Comparison of ENCODE assay signal across 20 cellular contexts in the genomic region with DNA sequence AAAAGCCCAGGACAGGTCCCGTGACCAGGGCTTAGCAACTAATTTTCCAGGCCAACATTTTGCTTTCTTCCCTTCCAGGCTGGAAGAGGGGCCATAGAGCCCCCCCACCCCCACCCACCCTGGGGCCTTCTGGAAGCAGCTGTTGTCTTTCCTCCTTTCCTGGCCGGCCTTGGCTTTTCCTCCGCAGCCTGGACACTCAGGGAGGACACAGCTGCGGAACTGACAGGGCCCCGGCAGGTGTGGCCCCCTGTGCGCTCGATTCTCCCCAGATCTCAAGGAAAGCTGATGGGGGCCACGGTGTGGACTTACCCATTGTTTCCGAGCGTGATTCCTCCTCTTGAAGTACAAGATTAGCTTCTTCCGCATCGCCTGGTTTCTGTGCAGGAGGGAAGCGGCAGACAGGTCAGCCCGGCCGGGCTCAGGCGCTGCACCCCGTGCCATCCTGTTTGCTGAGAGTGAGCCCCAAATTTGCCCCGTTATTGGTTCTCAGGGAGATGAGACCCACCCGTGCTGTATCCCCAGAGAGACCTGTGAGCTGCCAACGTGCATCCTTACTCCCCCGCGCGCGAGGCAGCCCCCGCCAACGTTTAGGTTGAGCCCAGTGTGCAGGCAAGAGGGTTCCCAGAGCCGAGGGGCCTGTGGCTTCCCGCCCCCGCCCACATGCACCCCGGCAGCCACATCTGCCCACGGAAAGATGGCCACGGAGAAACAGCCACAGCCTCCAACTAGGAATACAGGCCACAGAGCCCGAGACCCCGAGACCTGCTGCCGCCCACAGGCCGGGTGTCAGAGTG.
DNase-seq lines count a peak whose midpoint lies in the region; ATAC-seq and TF ChIP-seq lines count a peak whose summit lies in the region.
"Had no signal": no experiment of that assay in that cellular context is flagged by ENCODE, and none has a peak within 500 bp of the region (broad histone marks: within the 10 kb centered on the region; RNA-seq: fewer than 3 reads in every experiment).

No MANE protein-coding gene starts in this region.

- no peak for TF ChIP-seq POLR2A in gastroesophageal sphincter (IDR thresholded peaks at IDR 0.05)
- TF ChIP-seq POLR2A in gastrocnemius medialis (IDR thresholded peaks at IDR 0.05), result no peak

- H3K4me3 ChIP-seq in SJCRH30 (no peak overlapping the region), gastroesophageal sphincter (no peak overlapping the region), gastrocnemius medialis (no peak overlapping the region)
- H3K4me3 ChIP-seq in CD4-positive, alpha-beta memory T cell (ENCODE audit: low read length in 2 of 2), result no peak overlapping the region
- H3K4me3 ChIP-seq: BLaER1 treated with 17β-estradiol and CSF1 and Interleukin-3, amounts not matched to agents 10 nM and 100 nM; esophagus squamous epithelium; hepatocyte; testis had no signal

- in situ Hi-C loops in gastrocnemius medialis (cut with MboI; ENCODE audit: low sequenced_read_pairs in 4 of 4), result no loop called here

- no peak for ATAC-seq in activated CD4-positive, alpha-beta T cell treated with anti-CD3 and anti-CD28 coated beads for 36 hours
- ATAC-seq in gastroesophageal sphincter, result no peak
- ATAC-seq in gastrocnemius medialis, result no peak
- no peak for ATAC-seq in HG03457 (IDR thresholded peaks at IDR 0.05; ENCODE audit: unreplicated experiment)

- H3K27ac ChIP-seq in SJCRH30 (peak overlapping the region; percentile 47), gastroesophageal sphincter (peak overlapping the region in 3 of 4 donors; percentile 53 to 71 (median 54)), gastrocnemius medialis (peak overlapping the region; percentile 21 to 60 (median 32))
- no peak overlapping the region for H3K27ac ChIP-seq in CD4-positive, alpha-beta memory T cell (ENCODE audit: low read depth, low read length)
- H3K27ac ChIP-seq: hepatocyte had no signal

- TF ChIP-seq CTCF in gastroesophageal sphincter (IDR thresholded peaks at IDR 0.05) (no peak), gastrocnemius medialis (IDR thresholded peaks at IDR 0.05 in 4 of 5, conservative IDR thresholded peaks at IDR 0.05 in 1 of 5) (no peak)

- DNase-seq in activated CD4-positive, alpha-beta T cell treated with anti-CD3 and anti-CD28 coated beads for 36 hours, result peak; percentile 25
- DNase-seq in activated CD4-positive, alpha-beta T cell treated with anti-CD3 and anti-CD28 coated beads for 48 hours, result no peak
- peak; percentile 78 to 86 for DNase-seq in SJCRH30
- no peak for DNase-seq in gastrocnemius medialis
- DNase-seq in CD4-positive, alpha-beta memory T cell, result no peak
- DNase-seq in 8988T, result no peak
- DNase-seq: activated T-cell treated with anti-CD3 and anti-CD28 coated beads, Interleukin-2, amount 50 U/mL, for 4 hours; anterior cingulate cortex; cortex of kidney; DMS79 treated with DMSO at 0.1 percent for 48 hours; esophagus squamous epithelium; kidney glomerular epithelial cell; NCI-H146; NCI-H2227 treated with DMSO at 0.1 percent for 48 hours; SHP77; testis had no signal

- H3K4me1 ChIP-seq in SJCRH30 (peaks cover 31% of the 10 kb centered on the region), gastroesophageal sphincter (peaks cover 0 to 83% (median 12%) of the 10 kb centered on the region in 3 donors), gastrocnemius medialis (peaks cover 20 to 22% of the 10 kb centered on the region in 2 donors)
- peaks cover 10% of the 10 kb centered on the region for H3K4me1 ChIP-seq in CD4-positive, alpha-beta memory T cell (ENCODE audit: insufficient read depth, low read length)

- intact Hi-C loops in activated CD4-positive, alpha-beta T cell treated with anti-CD3 and anti-CD28 coated beads for 36 hours (cut with DNase I, micrococcal nuclease), result no loop called here
- intact Hi-C loops in gastrocnemius medialis (cut with DNase I; ENCODE audit: low total_unique reads), result no loop called here
- intact Hi-C loops in CD4-positive, alpha-beta memory T cell (cut with micrococcal nuclease), result no loop called here

- no peaks in the 10 kb centered on the region for H3K9me3 Mint-ChIP-seq in activated CD4-positive, alpha-beta T cell treated with anti-CD3 and anti-CD28 coated beads for 36 hours (ENCODE audit: low read depth)
- H3K9me3 Mint-ChIP-seq in CD4-positive, alpha-beta memory T cell, result no peaks in the 10 kb centered on the region
- H3K9me3 Mint-ChIP-seq: activated T-cell treated with anti-CD3 and anti-CD28 coated beads, Interleukin-2, amount 50 U/mL, for 4 hours had no signal

- no peak overlapping the region for H3K4me3 Mint-ChIP-seq in activated CD4-positive, alpha-beta T cell treated with anti-CD3 and anti-CD28 coated beads for 36 hours
- H3K4me3 Mint-ChIP-seq in CD4-positive, alpha-beta memory T cell, result no peak overlapping the region
- H3K4me3 Mint-ChIP-seq: activated T-cell treated with anti-CD3 and anti-CD28 coated beads, Interleukin-2, amount 50 U/mL, for 4 hours had no signal

- no peaks in the 10 kb centered on the region for H3K27me3 ChIP-seq in SJCRH30
- H3K27me3 ChIP-seq in gastroesophageal sphincter, result no peaks in the 10 kb centered on the region
- no peaks in the 10 kb centered on the region for H3K27me3 ChIP-seq in gastrocnemius medialis
- H3K27me3 ChIP-seq in CD4-positive, alpha-beta memory T cell (ENCODE audit: insufficient read depth, low read length), result no peaks in the 10 kb centered on the region
- H3K27me3 ChIP-seq: BLaER1 treated with 17β-estradiol and CSF1 and Interleukin-3, amounts not matched to agents 10 nM and 100 nM; esophagus squamous epithelium; hepatocyte; testis had no signal

- no peak overlapping the region for H3K27ac Mint-ChIP-seq in activated CD4-positive, alpha-beta T cell treated with anti-CD3 and anti-CD28 coated beads for 36 hours
- peak overlapping the region in 2 of 7 donors; percentile 30 to 48 for H3K27ac Mint-ChIP-seq in CD4-positive, alpha-beta memory T cell

- TF ChIP-seq EP300 in gastroesophageal sphincter (IDR thresholded peaks at IDR 0.05), result no peak

- POLR2A ChIA-PET in activated CD4-positive, alpha-beta T cell treated with anti-CD3 and anti-CD28 coated beads for 36 hours (lab: Charles Lee), result interaction anchor here (0.8 kb wide), 1 partner anchor 56 kb away, joined by 3 read pairs; no protein-coding TSS in a partner anchor
- POLR2A ChIA-PET in CD4-positive, alpha-beta memory T cell (lab: Charles Lee; ENCODE audit: partially characterized antibody), result no interaction called here

- no peaks in the 10 kb centered on the region for H3K27me3 Mint-ChIP-seq in activated CD4-positive, alpha-beta T cell treated with anti-CD3 and anti-CD28 coated beads for 36 hours
- no peaks in the 10 kb centered on the region for H3K27me3 Mint-ChIP-seq in CD4-positive, alpha-beta memory T cell

- H3K9me3 ChIP-seq in SJCRH30 (replicated peaks) (no peaks in the 10 kb centered on the region), gastroesophageal sphincter (no peaks in the 10 kb centered on the region), gastrocnemius medialis (no peaks in the 10 kb centered on the region)
- no peaks in the 10 kb centered on the region for H3K9me3 ChIP-seq in CD4-positive, alpha-beta memory T cell (ENCODE audit: control insufficient read depth in 1 of 2, low read length in 2 of 2)
- H3K9me3 ChIP-seq: BLaER1 treated with 17β-estradiol and CSF1 and Interleukin-3, amounts not matched to agents 10 nM and 100 nM; esophagus squamous epithelium; testis had no signal

- peaks cover 2% of the 10 kb centered on the region for H3K4me1 Mint-ChIP-seq in activated CD4-positive, alpha-beta T cell treated with anti-CD3 and anti-CD28 coated beads for 36 hours
- H3K4me1 Mint-ChIP-seq in CD4-positive, alpha-beta memory T cell, result peaks cover 7 to 26% (median 11%) of the 10 kb centered on the region in 4 donors

- 67 to 82% methylated on average over 1 to 6 of the region's 36 CpGs for WGBS in gastroesophageal sphincter (ENCODE audit: low coverage in 1 of 2), 2 donors

- peaks cover 5% of the 10 kb centered on the region for H3K36me3 Mint-ChIP-seq in activated CD4-positive, alpha-beta T cell treated with anti-CD3 and anti-CD28 coated beads for 36 hours (ENCODE audit: low read depth)
- H3K36me3 Mint-ChIP-seq in CD4-positive, alpha-beta memory T cell, result peaks cover 10 to 39% of the 10 kb centered on the region in 2 donors

- CTCF ChIA-PET in activated CD4-positive, alpha-beta T cell treated with anti-CD3 and anti-CD28 coated beads for 36 hours (lab: Charles Lee), result no interaction called here
- CTCF ChIA-PET in CD4-positive, alpha-beta memory T cell (lab: Charles Lee; ENCODE audit: partially characterized antibody), result no interaction called here

- H3K36me3 ChIP-seq in SJCRH30 (peaks cover 26% of the 10 kb centered on the region), gastroesophageal sphincter (peaks cover 0 to 76% of the 10 kb centered on the region in 2 donors), gastrocnemius medialis (no peaks in the 10 kb centered on the region)
- H3K36me3 ChIP-seq in CD4-positive, alpha-beta memory T cell (ENCODE audit: insufficient read depth, low read length), result peaks cover 4% of the 10 kb centered on the region

Comparison
In these comparisons a context has a peak if more than half of its experiments do, and no peak if none do; other contexts are left out.
1. DNase-seq: peak in activated CD4-positive, alpha-beta T cell treated with anti-CD3 and anti-CD28 coated beads for 36 hours (single experiment) and SJCRH30 (2 of 2); none in activated CD4-positive, alpha-beta T cell treated with anti-CD3 and anti-CD28 coated beads for 48 hours (single experiment), gastrocnemius medialis (0 of 2), CD4-positive, alpha-beta memory T cell (0 of 5) and 8988T (single experiment).